ENCODE assay signal across 8 cellular contexts in the genomic region with DNA sequence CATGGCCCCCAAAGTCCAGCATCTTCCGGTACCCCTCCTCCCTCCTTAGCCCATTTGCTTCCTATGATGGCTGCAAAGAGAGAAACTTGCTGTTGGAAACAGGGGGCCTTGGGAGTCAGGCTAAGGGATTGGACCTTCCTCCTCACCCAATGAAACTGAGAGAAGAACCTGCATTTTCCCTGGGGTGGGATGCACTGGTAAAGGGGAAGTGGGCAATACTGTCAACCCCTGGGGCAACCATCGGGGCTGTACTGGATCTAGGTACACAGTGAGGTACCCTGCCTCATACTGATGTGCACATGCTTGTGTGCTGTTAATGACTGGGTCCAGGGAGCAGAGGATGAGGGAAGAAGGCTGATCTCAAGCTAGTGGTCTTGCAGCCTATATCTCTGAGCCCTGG. TPM values are rescaled to one million over a fixed set of nuclear protein-coding genes. Genes with fewer than 3 reads are reported as not detected.
DNase-seq lines count a peak whose midpoint lies in the region; ATAC-seq and TF ChIP-seq lines count a peak whose summit lies in the region.
"Had no signal": no experiment of that assay in that cellular context is flagged by ENCODE, and none has a peak within 500 bp of the region (broad histone marks: within the 10 kb centered on the region; RNA-seq: fewer than 3 reads in every experiment).

No MANE protein-coding gene starts in this region.

- ATAC-seq in GM19023 (IDR thresholded peaks at IDR 0.05; ENCODE audit: unreplicated experiment), result peak; percentile 11

- H3K9me2 ChIP-seq in hepatocyte (replicated peaks; ENCODE audit: insufficient read depth), result no peaks in the 10 kb centered on the region

- H3K4me3 ChIP-seq in hepatocyte, result no peak overlapping the region
- H3K4me3 ChIP-seq: breast epithelium, SJCRH30 had no signal

- DNase-seq in hepatocyte (ENCODE audit: low spot score) (peak; percentile 4), AG08396 (ENCODE audit: low spot score) (no peak)
- DNase-seq in NK-92 treated with Interleukin-12 subunit alpha and Interleukin-12 subunit beta, amount 100 ng/mL, for 24 hours (lab: John Stamatoyannopoulos, UW), result no peak

- no peaks in the 10 kb centered on the region for H3K9me3 ChIP-seq in hepatocyte (ENCODE audit: low read depth)
- H3K9me3 ChIP-seq: breast epithelium had no signal

- no peaks in the 10 kb centered on the region for H3K79me2 ChIP-seq in hepatocyte

- no peaks in the 10 kb centered on the region for H3K36me3 ChIP-seq in hepatocyte (replicated peaks; ENCODE audit: insufficient read depth, low read depth)
- H3K36me3 ChIP-seq: breast epithelium, SJCRH30 had no signal

- H3K4me2 ChIP-seq in hepatocyte, result no peak overlapping the region

- H3K4me1 ChIP-seq in hepatocyte (ENCODE audit: insufficient read depth), result no peaks in the 10 kb centered on the region
- H3K4me1 ChIP-seq: breast epithelium, SJCRH30 had no signal

- H3K27me3 ChIP-seq in hepatocyte, result no peaks in the 10 kb centered on the region
- H3K27me3 ChIP-seq: breast epithelium, SJCRH30 had no signal

- H2AFZ ChIP-seq in hepatocyte, result peak overlapping the region; percentile 27

- TF ChIP-seq CTCF in hepatocyte (IDR thresholded peaks at IDR 0.05; ENCODE audit: poor library complexity), result no peak

- WGBS in hepatocyte (ENCODE audit: low lambda C conversion rate, missing lambda C conversion rate), result 87% methylated on average over 2 of the region's 2 CpGs

- H4K20me1 ChIP-seq in hepatocyte (ENCODE audit: insufficient read depth, poor library complexity, severe bottlenecking), result no peaks in the 10 kb centered on the region

- no peak overlapping the region for H3K27ac ChIP-seq in hepatocyte
- H3K27ac ChIP-seq: SJCRH30 had no signal

RNA-seq across cellular contexts. Expression of a gene that starts 11.0 kb away (rescaled TPM):
- 2.3 and 2.7 TPM in 2 replicates for total RNA-seq in hepatocyte
- 1.7 and 2.7 TPM in 2 replicates for polyA plus RNA-seq in hepatocyte
- total RNA-seq: glomerular endothelial cell, LHCN-M2 had no signal

RNA-seq across cellular contexts. Expression of a gene that starts 22.0 kb away (rescaled TPM):
- total RNA-seq in hepatocyte, result 87.5 and 114 TPM in 2 replicates
- 191 and 282 TPM in 2 replicates for polyA plus RNA-seq in hepatocyte
- total RNA-seq: SJCRH30 had no signal

RNA-seq across cellular contexts. Expression of a gene that starts 33.5 kb away (rescaled TPM):
- 13.5 and 20.4 TPM in 2 replicates for total RNA-seq in hepatocyte
- polyA plus RNA-seq in hepatocyte, result 14.2 and 15.5 TPM in 2 replicates

RNA-seq across cellular contexts. Expression of a gene that starts 38.0 kb away (rescaled TPM):
- 0.28 and 1.4 TPM in 2 replicates for total RNA-seq in hepatocyte
- polyA plus RNA-seq in hepatocyte, result 1.5 and 2.2 TPM in 2 replicates

RNA-seq across cellular contexts. Expression of a gene that starts 46.6 kb away (rescaled TPM):
- 10.4 and 13.2 TPM in 2 replicates for total RNA-seq in hepatocyte
- polyA plus RNA-seq in hepatocyte, result 14.2 and 15.1 TPM in 2 replicates
- total RNA-seq: glomerular endothelial cell had no signal
